15 cellular contexts compared by ENCODE assay signal in the genomic region with DNA sequence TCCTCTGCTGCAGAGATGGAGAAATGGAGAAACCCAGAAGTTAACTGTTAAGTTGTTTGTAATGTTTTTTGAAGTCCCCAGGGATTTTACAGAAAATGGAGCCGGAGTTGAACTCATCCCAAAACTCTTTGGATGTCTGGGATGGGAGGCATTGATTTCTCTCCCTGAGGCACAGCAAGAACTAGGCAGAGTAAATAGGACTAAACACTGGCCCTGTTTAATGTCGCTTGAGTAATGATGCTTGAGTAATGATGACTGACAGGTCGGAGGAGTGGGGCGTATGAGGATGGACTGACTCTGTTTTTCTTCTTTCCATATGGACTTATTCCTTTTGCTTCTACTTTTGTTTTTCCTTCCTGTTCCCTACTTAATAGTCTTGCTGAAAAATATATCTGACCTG.
DNase-seq lines count a peak whose midpoint lies in the region; ATAC-seq and TF ChIP-seq lines count a peak whose summit lies in the region.
"Had no signal": no experiment of that assay in that cellular context is flagged by ENCODE, and none has a peak within 500 bp of the region (broad histone marks: within the 10 kb centered on the region; RNA-seq: fewer than 3 reads in every experiment).

No MANE protein-coding gene starts in this region.

- H3K9me3 ChIP-seq in breast epithelium = no peaks in the 10 kb centered on the region
- H3K9me3 ChIP-seq: A549 had no signal

- intact Hi-C loops in breast epithelium (cut with DNase I; ENCODE audit: low total_unique reads) = no loop called here
- intact Hi-C loops in sciatic nerve (cut with DNase I) = no loop called here

- peaks cover 29% of the 10 kb centered on the region for H3K36me3 Mint-ChIP-seq in nephron progenitor cell (ENCODE audit: low read depth)

- no peak for TF ChIP-seq CTCF in breast epithelium (IDR thresholded peaks at IDR 0.05)
- TF ChIP-seq CTCF in nephron progenitor cell (IDR thresholded peaks at IDR 0.05) = no peak

- H3K36me3 ChIP-seq in breast epithelium = no peaks in the 10 kb centered on the region
- H3K36me3 ChIP-seq in urinary bladder (ENCODE audit: insufficient read depth) = no peaks in the 10 kb centered on the region

- H3K4me1 Mint-ChIP-seq in nephron progenitor cell = peaks cover 57% of the 10 kb centered on the region

- H3K4me1 ChIP-seq in breast epithelium = no peaks in the 10 kb centered on the region
- H3K4me1 ChIP-seq in urinary bladder (ENCODE audit: insufficient read depth) = peaks cover 1% of the 10 kb centered on the region
- H3K4me1 ChIP-seq: A549 had no signal

- no peak for ATAC-seq in sciatic nerve
- ATAC-seq: A549 had no signal

- no peak overlapping the region for H3K4me3 ChIP-seq in breast epithelium
- no peak overlapping the region for H3K4me3 ChIP-seq in urinary bladder (ENCODE audit: low read depth, low read length)
- H3K4me3 ChIP-seq: A549 had no signal

- TF ChIP-seq POLR2A in breast epithelium (IDR thresholded peaks at IDR 0.05) = no peak

- in situ Hi-C loops in T47D (cut with HindIII; ENCODE audit: low pct_unique_long_range_greater_than_20kb, low sequenced_read_pairs) = no loop called here

- peak overlapping the region; percentile 8 for H3K27ac Mint-ChIP-seq in nephron progenitor cell

- no peak overlapping the region for H3K27ac ChIP-seq in breast epithelium
- H3K27ac ChIP-seq in urinary bladder (ENCODE audit: low read depth) = peak overlapping the region; percentile 18
- H3K27ac ChIP-seq: A549, C4-2B had no signal

- no peaks in the 10 kb centered on the region for H3K27me3 ChIP-seq in breast epithelium

- DNase-seq in T47D (ENCODE audit: low read depth in 1 of 2, low spot score in 1 of 2) (peak; percentile 4 to 32), breast epithelium (ENCODE audit: low spot score in 2 of 2) (no peak), NCI-H446 treated with DMSO at 0.1 percent for 48 hours (lab: John Stamatoyannopoulos, UW) (peak; percentile 82), nephron progenitor cell (no peak), sciatic nerve (ENCODE audit: low spot score) (no peak), OCI-M1 (lab: John Stamatoyannopoulos, UW) (no peak)
- DNase-seq in activated CD8-positive, alpha-beta memory T cell treated with anti-CD3 and anti-CD28 coated beads, Interleukin-2, amount 50 U/mL, for 4 hours = no peak
- DNase-seq: GOT3, IMR-90, NCI-H2029, NCI-H510A treated with DMSO at 0.1 percent for 48 hours, NCI-H82 had no signal

- 87% methylated on average over 4 of the region's 4 CpGs for WGBS in urinary bladder

- no peaks in the 10 kb centered on the region for H3K9me3 Mint-ChIP-seq in nephron progenitor cell

- H3K4me3 Mint-ChIP-seq in nephron progenitor cell = no peak overlapping the region

- no peaks in the 10 kb centered on the region for H3K27me3 Mint-ChIP-seq in nephron progenitor cell (ENCODE audit: low read depth, poor library complexity)

Comparison
In these comparisons a context has a peak if more than half of its experiments do, and no peak if none do; other contexts are left out.
1. DNase-seq: peak in T47D (2 of 2) and NCI-H446 treated with DMSO at 0.1 percent for 48 hours (single experiment); none in breast epithelium (0 of 2), nephron progenitor cell (single experiment), sciatic nerve (single experiment), activated CD8-positive, alpha-beta memory T cell treated with anti-CD3 and anti-CD28 coated beads, Interleukin-2, amount 50 U/mL, for 4 hours (single experiment) and OCI-M1 (single experiment).